Comparison of ENCODE assay signal across 8 cellular contexts in genomic region chr10:35642023-35642792, GRCh38. TPM values are rescaled to one million over a fixed set of nuclear protein-coding genes. Genes with fewer than 3 reads are reported as not detected.
DNase-seq lines count a peak whose midpoint lies in the region; ATAC-seq and TF ChIP-seq lines count a peak whose summit lies in the region.

A gene with protein sequence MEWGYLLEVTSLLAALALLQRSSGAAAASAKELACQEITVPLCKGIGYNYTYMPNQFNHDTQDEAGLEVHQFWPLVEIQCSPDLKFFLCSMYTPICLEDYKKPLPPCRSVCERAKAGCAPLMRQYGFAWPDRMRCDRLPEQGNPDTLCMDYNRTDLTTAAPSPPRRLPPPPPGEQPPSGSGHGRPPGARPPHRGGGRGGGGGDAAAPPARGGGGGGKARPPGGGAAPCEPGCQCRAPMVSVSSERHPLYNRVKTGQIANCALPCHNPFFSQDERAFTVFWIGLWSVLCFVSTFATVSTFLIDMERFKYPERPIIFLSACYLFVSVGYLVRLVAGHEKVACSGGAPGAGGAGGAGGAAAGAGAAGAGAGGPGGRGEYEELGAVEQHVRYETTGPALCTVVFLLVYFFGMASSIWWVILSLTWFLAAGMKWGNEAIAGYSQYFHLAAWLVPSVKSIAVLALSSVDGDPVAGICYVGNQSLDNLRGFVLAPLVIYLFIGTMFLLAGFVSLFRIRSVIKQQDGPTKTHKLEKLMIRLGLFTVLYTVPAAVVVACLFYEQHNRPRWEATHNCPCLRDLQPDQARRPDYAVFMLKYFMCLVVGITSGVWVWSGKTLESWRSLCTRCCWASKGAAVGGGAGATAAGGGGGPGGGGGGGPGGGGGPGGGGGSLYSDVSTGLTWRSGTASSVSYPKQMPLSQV (minus strand): TSS chr10:35642296. CDS start chr10:35641429, 867 bp downstream.

- H3K4me1 ChIP-seq in HUES48 (ENCODE audit: control insufficient read depth, insufficient read depth, low read length) (peaks cover 22% of the 10 kb centered on the region), PC-3 (ENCODE audit: insufficient read depth, low read length) (peaks cover 30% of the 10 kb centered on the region)

- peaks cover 26% of the 10 kb centered on the region for H4K20me1 ChIP-seq in PC-3 (ENCODE audit: low read length)

- H3K9me3 ChIP-seq in HUES48 (ENCODE audit: control insufficient read depth, insufficient read depth, low read length) (no peaks in the 10 kb centered on the region), PC-3 (ENCODE audit: low read length) (no peaks in the 10 kb centered on the region)

- CTCF ChIA-PET in PC-3 (lab: Charles Lee) = no interaction called here

- ATAC-seq in GM21515 (IDR thresholded peaks at IDR 0.05; ENCODE audit: unreplicated experiment) (peak; percentile 95), PC-3 (peak; percentile 73)
- peak; percentile 84 for ATAC-seq in stimulated activated naive CD8-positive, alpha-beta T cell treated with anti-CD3 and anti-CD28 coated beads, Interleukin-15, Interleukin-2, amounts not matched to agents 100 U/mL and 50 U/mL, for 24 hours

- intact Hi-C loops in PC-3 (cut with micrococcal nuclease) = loop anchor here (1.0 to 2.0 kb wide), 9 partner anchors 153 to 1083 kb away; no protein-coding TSS in a partner anchor

- peak within 1 kb of the TSS; percentile 84 for H3K4me3 Mint-ChIP-seq in nephron progenitor cell

- peaks cover 2% of the 10 kb centered on the region for H3K36me3 Mint-ChIP-seq in nephron progenitor cell (ENCODE audit: low read depth)

- H3K9me2 ChIP-seq in PC-3 (replicated peaks; ENCODE audit: low read length) = no peaks in the 10 kb centered on the region

- POLR2A ChIA-PET in PC-3 (lab: Charles Lee; ENCODE audit: unreplicated experiment) = no interaction called here

- H3K79me2 ChIP-seq in PC-3 (ENCODE audit: low read length) = peaks cover 54% of the 10 kb centered on the region

- TF ChIP-seq CTCF in PC-3 (conservative IDR thresholded peaks at IDR 0.05; ENCODE audit: low read depth, low read length) = peak; percentile 60; the same call in 1 of the 2 replicates
- peak; percentile 23 for TF ChIP-seq CTCF in nephron progenitor cell (IDR thresholded peaks at IDR 0.05)

- peaks cover 42% of the 10 kb centered on the region for H3K27me3 Mint-ChIP-seq in nephron progenitor cell (ENCODE audit: low read depth, poor library complexity)

- peak within 1 kb of the TSS; percentile 51 for H3K27ac Mint-ChIP-seq in nephron progenitor cell

- H3K4me3 ChIP-seq in HUES48 (ENCODE audit: low read depth, low read length) = peak within 1 kb of the TSS; percentile 81
- peak within 1 kb of the TSS; percentile 80 for H3K4me3 ChIP-seq in PC-3 (ENCODE audit: low read length)

- H3K4me1 Mint-ChIP-seq in nephron progenitor cell = peaks cover 45% of the 10 kb centered on the region

- H3K27me3 ChIP-seq in HUES48 (ENCODE audit: control insufficient read depth, insufficient read depth, low read length) = peaks cover 28% of the 10 kb centered on the region
- H3K27me3 ChIP-seq in PC-3 (ENCODE audit: low read length) = no peaks in the 10 kb centered on the region

- H3K9me3 Mint-ChIP-seq in nephron progenitor cell = peaks cover 3% of the 10 kb centered on the region

- DNase-seq in DMS 273 (lab: John Stamatoyannopoulos, UW; ENCODE audit: unreplicated experiment) = peak; percentile 95
- DNase-seq in PC-3 = peak; percentile 100
- DNase-seq in activated effector memory CD4-positive, alpha-beta T cell treated with anti-CD3 and anti-CD28 coated beads, Interleukin-2, amount 50 U/mL, for 16 hours = peak; percentile 89
- DNase-seq in fibroblast of the conjunctiva (ENCODE audit: low read depth) = peak; percentile 64
- DNase-seq in nephron progenitor cell = peak; percentile 93
- peak; percentile 80 for DNase-seq in stimulated activated naive CD8-positive, alpha-beta T cell treated with anti-CD3 and anti-CD28 coated beads, Interleukin-15, Interleukin-2, amounts not matched to agents 100 U/mL and 50 U/mL, for 24 hours

- H2AFZ ChIP-seq in PC-3 (ENCODE audit: low read length) = peak within 1 kb of the TSS; percentile 86

- H3F3A ChIP-seq in PC-3 (ENCODE audit: low read length, unreplicated experiment) = peaks cover 17% of the 10 kb centered on the region

- H3K27ac ChIP-seq in HUES48 (ENCODE audit: low read depth, low read length) (peak within 1 kb of the TSS; percentile 72), PC-3 (ENCODE audit: low read length) (peak within 1 kb of the TSS; percentile 62)

- H3K4me2 ChIP-seq in PC-3 (ENCODE audit: low read length) = peak within 1 kb of the TSS; percentile 94

- H3K9ac ChIP-seq in HUES48 (ENCODE audit: low read depth, low read length) (peak within 1 kb of the TSS; percentile 56), PC-3 (ENCODE audit: low read length) (peak within 1 kb of the TSS; percentile 86)

- H3K36me3 ChIP-seq in HUES48 (ENCODE audit: control insufficient read depth, insufficient read depth, low read length) (no peaks in the 10 kb centered on the region), PC-3 (ENCODE audit: low read depth, low read length) (peaks cover 14% of the 10 kb centered on the region)

- no TSS peak for BruUV-seq in PC-3 (replicated peaks; lab: Mats Ljungman, UMichigan)

RNA-seq across cellular contexts. Expression of the gene that starts here (rescaled TPM):
- 275 and 375 TPM in 2 replicates for total RNA-seq in PC-3 (2014; rRNA removed)

Comparison
In these comparisons a context has a peak if more than half of its experiments do, and no peak if none do; other contexts are left out.
1. Peak in every context shown above with its lines: DNase-seq, ATAC-seq, H3K4me3 ChIP-seq and H3K27ac ChIP-seq.